ENCODE assay signal across 27 cellular contexts in genomic region chr1:29335573-29335972, GRCh38.
DNase-seq lines count a peak whose midpoint lies in the region; TF ChIP-seq lines count a peak whose summit lies in the region.
"Had no signal": no experiment of that assay in that cellular context is flagged by ENCODE, and none has a peak within 500 bp of the region (broad histone marks: within the 10 kb centered on the region; RNA-seq: fewer than 3 reads in every experiment).

No MANE protein-coding gene starts in this region.

- H3K9me3 ChIP-seq in HEK293 (ENCODE audit: control insufficient read depth, insufficient read depth, low read depth, low read length) (no peaks in the 10 kb centered on the region), A673 (ENCODE audit: low read depth, low read length, poor library complexity, severe bottlenecking) (no peaks in the 10 kb centered on the region)
- H3K9me3 ChIP-seq: A549; BE2C; BLaER1; BLaER1 treated with 17β-estradiol and CSF1 and Interleukin-3, amounts not matched to agents 10 nM and 100 nM; Caco-2 had no signal

- TF ChIP-seq CTCF in HEK293 (tag by site-specific recombination; IDR thresholded peaks at IDR 0.05) (no peak), A673 (conservative IDR thresholded peaks at IDR 0.05; ENCODE audit: low read depth, low read length) (no peak)

- H3K4me3 ChIP-seq in HEK293 (ENCODE audit: low read depth, low read length), result no peak overlapping the region
- H3K4me3 ChIP-seq in A673 (ENCODE audit: low read depth, low read length, poor library complexity, severe bottlenecking), result no peak overlapping the region
- H3K4me3 ChIP-seq: A549; BLaER1; BLaER1 treated with 17β-estradiol and CSF1 and Interleukin-3, amounts not matched to agents 10 nM and 100 nM had no signal

- CTCF ChIA-PET in HEK293 (lab: Yijun Ruan, JAX) (no interaction called here), A673 (lab: Charles Lee) (no interaction called here)

- no peaks in the 10 kb centered on the region for H3K27me3 ChIP-seq in A673 (replicated peaks; ENCODE audit: insufficient read depth, low read depth, low read length, poor library complexity)
- H3K27me3 ChIP-seq: BE2C; BLaER1; BLaER1 treated with 17β-estradiol and CSF1 and Interleukin-3, amounts not matched to agents 10 nM and 100 nM had no signal

- DNase-seq in A673 (ENCODE audit: low spot score), result no peak
- DNase-seq: 8988T; ACHN; AML-193; BE2C; C1 segment of cervical spinal cord; Caco-2; Calu3; CD4-positive, alpha-beta memory T cell; CD4-positive, alpha-beta T cell; CD4-positive, CD25-positive, alpha-beta regulatory T cell; CD8-positive, alpha-beta memory T cell; CD8-positive, alpha-beta T cell; COR-L47; DMS 273 treated with DMSO at 0.1 percent for 48 hours; DMS153; DMS53; DMS79; DMS79 treated with DMSO at 0.1 percent for 48 hours; DND-41; EL had no signal

- BruUV-seq in A673 (replicated peaks; lab: Mats Ljungman, UMichigan), result no TSS peak

- H3K27ac ChIP-seq in HEK293 (ENCODE audit: extremely low read depth, low read depth, low read length) (no peak overlapping the region), A673 (ENCODE audit: low read depth, low read length, poor library complexity, severe bottlenecking) (no peak overlapping the region)
- H3K27ac ChIP-seq: 22Rv1; A549; BLaER1; BLaER1 treated with 17β-estradiol and CSF1 and Interleukin-3, amounts not matched to agents 10 nM and 100 nM; C4-2B had no signal

- H3K4me1 ChIP-seq in HEK293 (ENCODE audit: control insufficient read depth, insufficient read depth, low read length) (no peaks in the 10 kb centered on the region), A673 (ENCODE audit: insufficient read depth, low read length, poor library complexity, severe bottlenecking) (no peaks in the 10 kb centered on the region)
- H3K4me1 ChIP-seq: A549; BE2C; BLaER1; BLaER1 treated with 17β-estradiol and CSF1 and Interleukin-3, amounts not matched to agents 10 nM and 100 nM; Caco-2 had no signal

- no peaks in the 10 kb centered on the region for H3K36me3 ChIP-seq in HEK293 (ENCODE audit: control insufficient read depth in 2 of 2, insufficient read depth in 1 of 2, low read length in 2 of 2)
- no peaks in the 10 kb centered on the region for H3K36me3 ChIP-seq in A673 (ENCODE audit: insufficient read depth, low read length, poor library complexity, severe bottlenecking)
- H3K36me3 ChIP-seq: BE2C; BLaER1; BLaER1 treated with 17β-estradiol and CSF1 and Interleukin-3, amounts not matched to agents 10 nM and 100 nM had no signal

- intact Hi-C loops in A673 (cut with micrococcal nuclease; ENCODE audit: unreplicated experiment), result loop anchor here (10.0 kb wide), 1 partner anchor 1369 kb away; no protein-coding TSS in a partner anchor

- POLR2A ChIA-PET in HEK293 (lab: Yijun Ruan, JAX) (interaction anchor here (0.7 kb wide), 1 partner anchor 11 kb away, joined by 3 read pairs; no protein-coding TSS in a partner anchor), A673 (lab: Charles Lee; ENCODE audit: low non-redundant PET) (no interaction called here)

TF ChIP-seq in HEK293, 187 proteins besides CTCF, POLR2A, EP300 and RAD21:
- no peak for TF ChIP-seq ZNF692 (tag by site-specific recombination; IDR thresholded peaks at IDR 0.05)
- TF ChIP-seq ZNF280C (tag by site-specific recombination; IDR thresholded peaks at IDR 0.05), result no peak
- TF ChIP-seq ZNF16 (tag by site-specific recombination; IDR thresholded peaks at IDR 0.05; ENCODE audit: low read depth), result no peak
- TF ChIP-seq ZNF157 (tag by site-specific recombination; IDR thresholded peaks at IDR 0.05), result peak; percentile 98
- peak; percentile 72 for TF ChIP-seq SETDB1 (IDR thresholded peaks at IDR 0.05; ENCODE audit: insufficient read length, low read length)
- no peak for TF ChIP-seq ZNF623 (tag by site-specific recombination; IDR thresholded peaks at IDR 0.05)
